ENCODE assay signal across 18 cellular contexts in genomic region chr1:206572835-206573771, GRCh38. TPM values are rescaled to one million over a fixed set of nuclear protein-coding genes. Genes with fewer than 3 reads are reported as not detected.
DNase-seq lines count a peak whose midpoint lies in the region; ATAC-seq and TF ChIP-seq lines count a peak whose summit lies in the region.
"Had no signal": no experiment of that assay in that cellular context is flagged by ENCODE, and none has a peak within 500 bp of the region (broad histone marks: within the 10 kb centered on the region; RNA-seq: fewer than 3 reads in every experiment).

No MANE protein-coding gene starts in this region.

- intact Hi-C loops in activated CD4-positive, alpha-beta memory T cell treated with anti-CD3 and anti-CD28 coated beads for 36 hours (cut with micrococcal nuclease), result no loop called here

- H3K4me3 Mint-ChIP-seq in activated CD4-positive, alpha-beta memory T cell treated with anti-CD3 and anti-CD28 coated beads for 36 hours, result peak overlapping the region; percentile 4
- H3K4me3 Mint-ChIP-seq in naive thymus-derived CD8-positive, alpha-beta T cell, result peak overlapping the region in 9 of 10 donors; percentile 1 to 98 (median 61)
- H3K4me3 Mint-ChIP-seq in glutamatergic neuron (ENCODE audit: unreplicated experiment), result no peak overlapping the region
- H3K4me3 Mint-ChIP-seq: brain, WTC11 had no signal

- no peaks in the 10 kb centered on the region for H3K27me3 Mint-ChIP-seq in activated CD4-positive, alpha-beta memory T cell treated with anti-CD3 and anti-CD28 coated beads for 36 hours
- no peaks in the 10 kb centered on the region for H3K27me3 Mint-ChIP-seq in naive thymus-derived CD8-positive, alpha-beta T cell
- no peaks in the 10 kb centered on the region for H3K27me3 Mint-ChIP-seq in glutamatergic neuron (ENCODE audit: unreplicated experiment)
- H3K27me3 Mint-ChIP-seq: brain had no signal

- CTCF ChIA-PET in activated CD4-positive, alpha-beta memory T cell treated with anti-CD3 and anti-CD28 coated beads for 36 hours (lab: Charles Lee), result interaction anchor here (1.2 to 19.0 kb wide), 4 partner anchors 9 to 28 kb away, joined by 3 to 588 read pairs (median 14); no protein-coding TSS in a partner anchor

- POLR2A ChIA-PET in activated CD4-positive, alpha-beta memory T cell treated with anti-CD3 and anti-CD28 coated beads for 36 hours (lab: Charles Lee), result interaction anchor here (1.0 to 1.7 kb wide), 3 partner anchors 10 to 19 kb away, joined by 3 to 6 read pairs (median 3); no protein-coding TSS in a partner anchor
- POLR2A ChIA-PET in naive thymus-derived CD8-positive, alpha-beta T cell (lab: Charles Lee), result interaction anchor here (30.9 kb wide), 1 partner anchor 12 kb away, joined by 825 read pairs; no protein-coding TSS in a partner anchor

- no peaks in the 10 kb centered on the region for H3K9me3 Mint-ChIP-seq in activated CD4-positive, alpha-beta memory T cell treated with anti-CD3 and anti-CD28 coated beads for 36 hours
- H3K9me3 Mint-ChIP-seq in naive thymus-derived CD8-positive, alpha-beta T cell, result no peaks in the 10 kb centered on the region
- H3K9me3 Mint-ChIP-seq in glutamatergic neuron (ENCODE audit: unreplicated experiment), result no peaks in the 10 kb centered on the region
- H3K9me3 Mint-ChIP-seq: brain, WTC11 had no signal

- ATAC-seq in naive thymus-derived CD8-positive, alpha-beta T cell, result no peak
- ATAC-seq in HG02588 (IDR thresholded peaks at IDR 0.05; ENCODE audit: unreplicated experiment), result no peak
- ATAC-seq: left cardiac atrium, WTC11 had no signal

- TF ChIP-seq CTCF in glutamatergic neuron (IDR thresholded peaks at IDR 0.05; ENCODE audit: partially characterized antibody, unreplicated experiment), result no peak

- H3K36me3 Mint-ChIP-seq in activated CD4-positive, alpha-beta memory T cell treated with anti-CD3 and anti-CD28 coated beads for 36 hours, result peaks cover 73% of the 10 kb centered on the region
- H3K36me3 Mint-ChIP-seq in naive thymus-derived CD8-positive, alpha-beta T cell, result peaks cover 12 to 72% (median 14%) of the 10 kb centered on the region in 3 donors
- H3K36me3 Mint-ChIP-seq in glutamatergic neuron (ENCODE audit: unreplicated experiment), result no peaks in the 10 kb centered on the region
- H3K36me3 Mint-ChIP-seq: brain, WTC11 had no signal

- peak; percentile 36 for DNase-seq in NOMO-1 treated with DMSO at 0.1 percent for 48 hours (lab: John Stamatoyannopoulos, UW; ENCODE audit: unreplicated experiment)
- no peak for DNase-seq in NOMO-1 treated with dmso at 0.1 percent for 144 hours (lab: John Stamatoyannopoulos, UW; ENCODE audit: unreplicated experiment)
- peak; percentile 82 for DNase-seq in GF-D8 (lab: John Stamatoyannopoulos, UW)
- no peak for DNase-seq in activated CD4-positive, alpha-beta memory T cell treated with anti-CD3 and anti-CD28 coated beads for 36 hours
- no peak for DNase-seq in naive thymus-derived CD8-positive, alpha-beta T cell
- DNase-seq in HuH-7.5 (ENCODE audit: low spot score), result no peak
- no peak for DNase-seq in glutamatergic neuron
- DNase-seq: COR-L47, dermis blood vessel endothelial cell, HCEC 1CT, KBM-7, left cardiac atrium, NCI-H1694, NCI-H446, OCI-M1 had no signal

- peaks cover 96% of the 10 kb centered on the region for H3K4me1 Mint-ChIP-seq in activated CD4-positive, alpha-beta memory T cell treated with anti-CD3 and anti-CD28 coated beads for 36 hours (ENCODE audit: low read depth)
- H3K4me1 Mint-ChIP-seq in naive thymus-derived CD8-positive, alpha-beta T cell, result peaks cover 58 to 100% (median 98%) of the 10 kb centered on the region in 4 donors
- H3K4me1 Mint-ChIP-seq in glutamatergic neuron (ENCODE audit: low read depth, unreplicated experiment), result peaks cover 2% of the 10 kb centered on the region

- peak overlapping the region; percentile 99 for H3K27ac Mint-ChIP-seq in activated CD4-positive, alpha-beta memory T cell treated with anti-CD3 and anti-CD28 coated beads for 36 hours
- H3K27ac Mint-ChIP-seq in naive thymus-derived CD8-positive, alpha-beta T cell, result peak overlapping the region; percentile 87 to 98 (median 94)
- H3K27ac Mint-ChIP-seq in glutamatergic neuron (ENCODE audit: unreplicated experiment), result no peak overlapping the region
- H3K27ac Mint-ChIP-seq: WTC11 had no signal

RNA-seq across cellular contexts. Expression of gene EIF2D, which starts 39.2 kb away (rescaled TPM):
- 10 to 100 TPM; 84.6 to 87.5 TPM for total RNA-seq in activated CD4-positive, alpha-beta memory T cell treated with anti-CD3 and anti-CD28 coated beads for 36 hours
- total RNA-seq in naive thymus-derived CD8-positive, alpha-beta T cell, result 10 to 100 TPM; 61.7 to 62.4 TPM
- 10 to 100 TPM; 38.9 to 46.0 (median 39.1) TPM for polyA plus RNA-seq in naive thymus-derived CD8-positive, alpha-beta T cell
- total RNA-seq in glutamatergic neuron (ENCODE audit: unreplicated experiment), result 19.5 TPM

Comparison
In these comparisons a context has a peak if more than half of its experiments do, and no peak if none do; other contexts are left out.
1. DNase-seq: peak in NOMO-1 treated with DMSO at 0.1 percent for 48 hours (single experiment) and GF-D8 (single experiment); none in NOMO-1 treated with dmso at 0.1 percent for 144 hours (single experiment), activated CD4-positive, alpha-beta memory T cell treated with anti-CD3 and anti-CD28 coated beads for 36 hours (single experiment), naive thymus-derived CD8-positive, alpha-beta T cell (0 of 10), HuH-7.5 (single experiment) and glutamatergic neuron (single experiment).